Comparison of ENCODE assay signal across 2 cellular contexts in genomic region chr19:7497292-7497691, GRCh38.
TF ChIP-seq lines count a peak whose summit lies in the region.

No MANE protein-coding gene starts in this region.

TF ChIP-seq in HEK293T, 16 proteins besides CTCF, POLR2A, EP300 and RAD21:
- TF ChIP-seq FOXA1 (IDR thresholded peaks at IDR 0.05): no peak
- TF ChIP-seq ELF4 (IDR thresholded peaks at IDR 0.05): no peak
- no peak for TF ChIP-seq LEF1 (IDR thresholded peaks at IDR 0.05; ENCODE audit: borderline replicate concordance)
- no peak for TF ChIP-seq ARNT (IDR thresholded peaks at IDR 0.05)
- TF ChIP-seq FOXK2 (IDR thresholded peaks at IDR 0.05): no peak
- TF ChIP-seq FOXM1 (IDR thresholded peaks at IDR 0.05; ENCODE audit: borderline replicate concordance): no peak
- TF ChIP-seq SP1 (IDR thresholded peaks at IDR 0.05): no peak
- TF ChIP-seq PKNOX1 (IDR thresholded peaks at IDR 0.05): no peak
- TF ChIP-seq CTBP1 (IDR thresholded peaks at IDR 0.05; ENCODE audit: borderline replicate concordance): no peak
- no peak for TF ChIP-seq HDGF (IDR thresholded peaks at IDR 0.05; ENCODE audit: borderline replicate concordance)
- no peak for TF ChIP-seq TARDBP (IDR thresholded peaks at IDR 0.05)
TF ChIP-seq in HEK293T: peak in this region for 0.

TF ChIP-seq in HepG2, 621 proteins besides CTCF, POLR2A, EP300 and RAD21:
- TF ChIP-seq NFIB (CRISPR knock-in tag; IDR thresholded peaks at IDR 0.05; ENCODE audit: borderline replicate concordance) (no peak), ZNF333 (CRISPR knock-in tag; IDR thresholded peaks at IDR 0.05; ENCODE audit: borderline replicate concordance) (no peak), ZNF776 (CRISPR knock-in tag; IDR thresholded peaks at IDR 0.05) (no peak), SAP130 (CRISPR knock-in tag; IDR thresholded peaks at IDR 0.05; ENCODE audit: low read depth) (no peak), ZBTB39 (CRISPR knock-in tag; IDR thresholded peaks at IDR 0.05) (no peak), ZSCAN31 (CRISPR knock-in tag; IDR thresholded peaks at IDR 0.05; ENCODE audit: low read depth) (no peak), TFDP2 (CRISPR knock-in tag; IDR thresholded peaks at IDR 0.05) (no peak), HNF1B (CRISPR knock-in tag; IDR thresholded peaks at IDR 0.05) (no peak), RERE (CRISPR knock-in tag; IDR thresholded peaks at IDR 0.05; ENCODE audit: low read depth) (no peak), ETS1 (CRISPR knock-in tag; IDR thresholded peaks at IDR 0.05) (no peak), CSRNP1 (CRISPR knock-in tag; IDR thresholded peaks at IDR 0.05) (no peak), ATF1 (CRISPR knock-in tag; IDR thresholded peaks at IDR 0.05) (no peak), ZFP37 (CRISPR knock-in tag; IDR thresholded peaks at IDR 0.05; ENCODE audit: borderline replicate concordance) (no peak), ZBTB43 (CRISPR knock-in tag; conservative IDR thresholded peaks at IDR 0.05) (no peak), ZSCAN25 (CRISPR knock-in tag; IDR thresholded peaks at IDR 0.05) (no peak)
